23 cellular contexts compared by ENCODE assay signal in genomic region chr5:24320633-24321032, GRCh38.
"Had no signal": no experiment of that assay in that cellular context is flagged by ENCODE, and none has a peak within 500 bp of the region (broad histone marks: within the 10 kb centered on the region; RNA-seq: fewer than 3 reads in every experiment).

No MANE protein-coding gene starts in this region.

- DNase-seq: colonic mucosa; cortex of kidney; effector CD8-positive, alpha-beta T cell; effector memory CD8-positive, alpha-beta T cell; endodermal cell; erythroblast; esophagus squamous epithelium; foreskin fibroblast; foreskin melanocyte; gastrocnemius medialis; glutamatergic neuron; head of caudate nucleus; heart right ventricle; hippocampal formation; left cardiac atrium; left lung; left ventricle myocardium superior; lower lobe of right lung; mesenchymal stem cell; mucosa of descending colon; naive B cell had no signal

- ATAC-seq: effector memory CD8-positive, alpha-beta T cell; esophagus mucosa; gastrocnemius medialis; left cardiac atrium; left lung; left ventricle myocardium superior; lower lobe of right lung; mucosa of descending colon had no signal

- H3K27me3 ChIP-seq: colonic mucosa, esophagus squamous epithelium, gastrocnemius medialis, heart right ventricle, left lung had no signal

- H3K9me3 ChIP-seq: colonic mucosa, gastrocnemius medialis, lower lobe of right lung, mucosa of descending colon had no signal

- H3K4me3 ChIP-seq: colonic mucosa, esophagus squamous epithelium, gastrocnemius medialis, heart right ventricle, left lung, lower lobe of right lung, mucosa of descending colon had no signal

- H3K36me3 ChIP-seq: colonic mucosa, esophagus squamous epithelium, gastrocnemius medialis, heart right ventricle, left lung, lower lobe of right lung had no signal

- H3K4me1 ChIP-seq: colonic mucosa, esophagus squamous epithelium, gastrocnemius medialis, heart right ventricle, left lung, lower lobe of right lung had no signal

- H3K27ac ChIP-seq: colonic mucosa, epithelial cell of prostate, esophagus squamous epithelium, gastrocnemius medialis, heart right ventricle, left lung, lower lobe of right lung had no signal
